Comparison of ENCODE assay signal across 20 cellular contexts in genomic region chr7:46244752-46245151, GRCh38.
DNase-seq lines count a peak whose midpoint lies in the region; ATAC-seq and TF ChIP-seq lines count a peak whose summit lies in the region.
"Had no signal": no experiment of that assay in that cellular context is flagged by ENCODE, and none has a peak within 500 bp of the region (broad histone marks: within the 10 kb centered on the region; RNA-seq: fewer than 3 reads in every experiment).

No MANE protein-coding gene starts in this region.

- H3K9me3 Mint-ChIP-seq in naive thymus-derived CD4-positive, alpha-beta T cell = peaks cover 0 to 20% (median 4%) of the 10 kb centered on the region in 11 donors

- no peak for TF ChIP-seq CTCF in fibroblast of mammary gland (conservative IDR thresholded peaks at IDR 0.05; ENCODE audit: control insufficient read depth, insufficient read depth, low read depth, low read length)

- no peaks in the 10 kb centered on the region for H3F3A ChIP-seq in GM23248 (ENCODE audit: insufficient read depth)

- intact Hi-C loops in naive thymus-derived CD4-positive, alpha-beta T cell (cut with micrococcal nuclease) = no loop called here

- H2AFZ ChIP-seq in GM23248 = no peak overlapping the region

- peak overlapping the region; percentile 43 for H3K27ac ChIP-seq in GM23248
- no peak overlapping the region for H3K27ac ChIP-seq in naive thymus-derived CD4-positive, alpha-beta T cell (ENCODE audit: low read depth, low read length)
- H3K27ac ChIP-seq: C4-2B, Peyer's patch had no signal

- H3K4me3 ChIP-seq in GM23248 (no peak overlapping the region), fibroblast of mammary gland (ENCODE audit: control insufficient read depth, low read depth, low read length) (no peak overlapping the region)
- H3K4me3 ChIP-seq in naive thymus-derived CD4-positive, alpha-beta T cell (ENCODE audit: low read length) = no peak overlapping the region
- H3K4me3 ChIP-seq: MG63, Peyer's patch had no signal

- H3K36me3 Mint-ChIP-seq in naive thymus-derived CD4-positive, alpha-beta T cell = peaks cover 0 to 5% (median 0%) of the 10 kb centered on the region in 5 donors

- H3K79me2 ChIP-seq in GM23248 (ENCODE audit: insufficient read depth) = no peaks in the 10 kb centered on the region

- in situ Hi-C loops in GM23248 (cut with MboI) = no loop called here

- CTCF ChIA-PET in naive thymus-derived CD4-positive, alpha-beta T cell (lab: Charles Lee) = interaction anchor here (0.6 kb wide), 1 partner anchor 21 kb away, joined by 3 read pairs; no protein-coding TSS in a partner anchor

- peaks cover 6% of the 10 kb centered on the region; the same call in 1 of the 2 replicates for H3K9me2 ChIP-seq in GM23248 (ENCODE audit: insufficient read depth)

- H3K4me1 Mint-ChIP-seq in naive thymus-derived CD4-positive, alpha-beta T cell = no peaks in the 10 kb centered on the region

- WGBS in GM23248 (ENCODE audit: low coverage in 1 of 2, low lambda C conversion rate in 2 of 2, missing lambda C conversion rate in 2 of 2), 2 experiments = 29 to 34% methylated on average over 2 of the region's 2 CpGs

- 0 out of 2 replicates have a peak overlapping the region, but pooled peaks have one; percentile 18 for H3K9ac ChIP-seq in GM23248

- ATAC-seq in naive thymus-derived CD4-positive, alpha-beta T cell = no peak
- ATAC-seq in GM19324 (IDR thresholded peaks at IDR 0.05; ENCODE audit: low FRiP score, unreplicated experiment) = no peak

- no peaks in the 10 kb centered on the region for H3K27me3 ChIP-seq in GM23248 (replicated peaks; ENCODE audit: insufficient read depth)
- no peaks in the 10 kb centered on the region for H3K27me3 ChIP-seq in naive thymus-derived CD4-positive, alpha-beta T cell (ENCODE audit: control insufficient read depth in 2 of 2, insufficient read depth in 2 of 2, low read length in 2 of 2)
- H3K27me3 ChIP-seq: MG63, Peyer's patch had no signal

- no peaks in the 10 kb centered on the region; the same call in 1 of the 2 replicates for H3K36me3 ChIP-seq in GM23248 (ENCODE audit: low read depth)
- no peaks in the 10 kb centered on the region for H3K36me3 ChIP-seq in naive thymus-derived CD4-positive, alpha-beta T cell (ENCODE audit: control insufficient read depth in 2 of 3, insufficient read depth in 3 of 3, low read length in 3 of 3)
- H3K36me3 ChIP-seq: MG63, Peyer's patch had no signal

- no peak overlapping the region for H3K4me3 Mint-ChIP-seq in naive thymus-derived CD4-positive, alpha-beta T cell

- H4K20me1 ChIP-seq in GM23248 (ENCODE audit: insufficient read depth) = no peaks in the 10 kb centered on the region

- no peaks in the 10 kb centered on the region for H3K27me3 Mint-ChIP-seq in naive thymus-derived CD4-positive, alpha-beta T cell

- H3K4me2 ChIP-seq in GM23248 (ENCODE audit: unreplicated experiment) = no peak overlapping the region

- POLR2A ChIA-PET in naive thymus-derived CD4-positive, alpha-beta T cell (lab: Charles Lee) = no interaction called here

- no peak overlapping the region for H3K27ac Mint-ChIP-seq in naive thymus-derived CD4-positive, alpha-beta T cell

- H3K4me1 ChIP-seq in GM23248 (ENCODE audit: insufficient read depth) = peaks cover 10% of the 10 kb centered on the region
- no peaks in the 10 kb centered on the region for H3K4me1 ChIP-seq in naive thymus-derived CD4-positive, alpha-beta T cell (ENCODE audit: control insufficient read depth in 2 of 2, insufficient read depth in 2 of 2, low read length in 2 of 2)
- H3K4me1 ChIP-seq: Peyer's patch had no signal

- no peaks in the 10 kb centered on the region for H3K9me3 ChIP-seq in GM23248 (ENCODE audit: low read depth)
- no peaks in the 10 kb centered on the region for H3K9me3 ChIP-seq in naive thymus-derived CD4-positive, alpha-beta T cell (ENCODE audit: control insufficient read depth in 2 of 3, low read length in 3 of 3)
- H3K9me3 ChIP-seq: Peyer's patch had no signal

- DNase-seq in GM23248 (peak; percentile 80), amniotic epithelial cell (ENCODE audit: low read depth) (peak; percentile 86), fibroblast of mammary gland (ENCODE audit: low read depth) (peak; percentile 66), renal cortical epithelial cell (ENCODE audit: low read depth) (peak; percentile 47), hippocampal formation (lab: John Stamatoyannopoulos, UW) (no peak), foreskin melanocyte (no peak)
- no peak for DNase-seq in naive thymus-derived CD4-positive, alpha-beta T cell
- DNase-seq: COR-L47, DMS153, GOT3, KG1, MG63, NCI-H1105, NCI-H1930, NCI-H2171, NCI-H510A, Peyer's patch, SHP77 treated with DMSO at 0.1 percent for 48 hours had no signal

Comparison
In these comparisons a context has a peak if more than half of its experiments do, and no peak if none do; other contexts are left out.
1. DNase-seq: peak in GM23248 (single experiment), amniotic epithelial cell (single experiment), fibroblast of mammary gland (single experiment) and renal cortical epithelial cell (single experiment); none in naive thymus-derived CD4-positive, alpha-beta T cell (0 of 9), hippocampal formation (0 of 2) and foreskin melanocyte (single experiment).